Comparison of ENCODE assay signal across 8 cellular contexts in the genomic region with DNA sequence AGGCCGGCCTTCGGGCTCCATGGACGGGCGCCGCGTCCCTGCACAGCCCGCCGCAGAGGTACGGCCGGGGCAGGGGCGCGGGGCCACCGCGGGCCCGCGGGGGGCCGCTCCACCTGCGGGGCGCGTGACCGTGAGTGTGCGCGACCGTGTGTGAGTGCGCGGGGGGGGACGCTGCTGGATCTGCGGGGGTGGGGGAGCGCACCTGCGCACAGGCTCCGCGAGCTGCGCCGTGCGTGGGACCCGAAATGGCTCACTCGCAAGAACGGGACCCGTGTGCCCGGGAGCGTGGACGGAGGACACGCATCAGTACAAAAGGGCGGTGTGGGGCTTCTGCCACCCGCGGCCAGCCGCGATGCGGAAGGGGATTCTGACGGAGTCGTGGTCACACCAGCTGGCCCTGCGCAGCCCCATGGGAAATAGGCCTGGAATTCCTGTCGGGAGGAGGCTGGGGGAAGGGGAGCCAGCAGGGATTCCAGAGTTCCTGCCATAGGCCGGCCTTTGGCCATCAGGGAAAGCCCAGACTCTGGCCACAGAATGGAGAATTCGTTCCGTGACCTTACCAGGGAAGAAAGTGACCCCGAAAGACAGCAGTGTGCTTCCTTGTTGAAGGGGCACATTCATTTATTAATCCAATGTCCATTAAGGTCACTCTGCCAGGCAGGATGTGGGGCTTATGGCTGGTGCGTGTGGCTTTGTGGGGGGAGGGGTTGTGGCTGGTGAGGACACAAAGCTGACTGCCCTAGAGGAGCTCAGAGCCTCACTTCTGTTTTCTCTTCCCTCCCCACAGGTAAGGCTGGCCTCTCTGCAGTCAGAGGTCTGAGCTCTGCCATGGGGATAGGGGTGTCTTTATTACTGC. TPM values are rescaled to one million over a fixed set of nuclear protein-coding genes. Genes with fewer than 3 reads are reported as not detected.
DNase-seq lines count a peak whose midpoint lies in the region; ATAC-seq, FAIRE-seq and TF ChIP-seq lines count a peak whose summit lies in the region.

No MANE protein-coding gene starts in this region.

- H3K9me3 Mint-ChIP-seq in WTC11: no peaks in the 10 kb centered on the region

- CTCF ChIA-PET in WTC11 (lab: Charles Lee): interaction anchor here (0.7 to 2.2 kb wide), 12 partner anchors 9 to 80 kb away, joined by 3 to 16 read pairs (median 4); a partner anchor contains a TSS

- peaks cover 54% of the 10 kb centered on the region for H3K4me1 Mint-ChIP-seq in WTC11

- DNase-seq in GM12864 (ENCODE audit: low read depth) (no peak), H54 (ENCODE audit: insufficient read length, low spot score) (peak; percentile 90), MG63 (peak; percentile 60), WTC11 (ENCODE audit: low spot score) (peak; percentile 83), left colon (peak; percentile 68 to 74), DMS114 treated with DMSO at 0.1 percent for 48 hours (lab: John Stamatoyannopoulos, UW; ENCODE audit: unreplicated experiment) (no peak)
- DNase-seq in stimulated activated CD4-positive, alpha-beta T cell treated with anti-CD3 and anti-CD28 coated beads, Interleukin-4, amount 100 ng/mL, for 4 hours: peak; percentile 65 to 80

- H3K4me3 ChIP-seq in GM12864 (ENCODE audit: low read depth, low read length) (peak overlapping the region; percentile 92), MG63 (peak overlapping the region; percentile 74)

- TF ChIP-seq CTCF in GM12864 (IDR thresholded peaks at IDR 0.05; ENCODE audit: low read depth, low read length, missing control alignments) (no peak), WTC11 (IDR thresholded peaks at IDR 0.05) (no peak)

- peak; percentile 50 for TF ChIP-seq POLR2A in H54 (IDR thresholded peaks at IDR 0.05; ENCODE audit: low read depth, low read length)

- H3K27ac Mint-ChIP-seq in WTC11: peak overlapping the region; percentile 99

- intact Hi-C loops in left colon (cut with DNase I, micrococcal nuclease): no loop called here

- H3K36me3 Mint-ChIP-seq in WTC11: peaks cover 21% of the 10 kb centered on the region

- ATAC-seq in WTC11 (peak; percentile 68), left colon (peak; percentile 22)

- FAIRE-seq in H54 (lab: Jason Lieb, UNC): no peak

- POLR2A ChIA-PET in WTC11 (lab: Charles Lee): interaction anchor here (0.7 to 2.5 kb wide), 14 partner anchors 9 to 46 kb away, joined by 3 to 29 read pairs (median 4); a partner anchor contains a TSS

- H3K27ac ChIP-seq in cingulate gyrus (ENCODE audit: low read depth, low read length): peak overlapping the region; percentile 88

- peak overlapping the region; percentile 91 for H3K4me3 Mint-ChIP-seq in WTC11

- no peaks in the 10 kb centered on the region for H3K27me3 ChIP-seq in MG63

- H3K27me3 Mint-ChIP-seq in WTC11 (ENCODE audit: low read depth): no peaks in the 10 kb centered on the region

- peaks cover under 1% of the 10 kb centered on the region for H3K36me3 ChIP-seq in MG63

- H3K9me3 ChIP-seq in MG63: no peaks in the 10 kb centered on the region

TF ChIP-seq in WTC11, 78 proteins besides CTCF, POLR2A, EP300 and RAD21 (continues in another document):
- no peak for TF ChIP-seq CREB1 (CRISPR knock-in tag; IDR thresholded peaks at IDR 0.05)
- no peak for TF ChIP-seq JUN (CRISPR knock-in tag; IDR thresholded peaks at IDR 0.05)
- TF ChIP-seq, protein P1, sequence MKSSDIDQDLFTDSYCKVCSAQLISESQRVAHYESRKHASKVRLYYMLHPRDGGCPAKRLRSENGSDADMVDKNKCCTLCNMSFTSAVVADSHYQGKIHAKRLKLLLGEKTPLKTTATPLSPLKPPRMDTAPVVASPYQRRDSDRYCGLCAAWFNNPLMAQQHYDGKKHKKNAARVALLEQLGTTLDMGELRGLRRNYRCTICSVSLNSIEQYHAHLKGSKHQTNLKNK (CRISPR knock-in tag; IDR thresholded peaks at IDR 0.05): no peak
- TF ChIP-seq ZNF416 (CRISPR knock-in tag; IDR thresholded peaks at IDR 0.05): no peak
- TF ChIP-seq NR3C1 (CRISPR knock-in tag; conservative IDR thresholded peaks at IDR 0.05; ENCODE audit: low read depth): no peak
- TF ChIP-seq, protein P2, sequence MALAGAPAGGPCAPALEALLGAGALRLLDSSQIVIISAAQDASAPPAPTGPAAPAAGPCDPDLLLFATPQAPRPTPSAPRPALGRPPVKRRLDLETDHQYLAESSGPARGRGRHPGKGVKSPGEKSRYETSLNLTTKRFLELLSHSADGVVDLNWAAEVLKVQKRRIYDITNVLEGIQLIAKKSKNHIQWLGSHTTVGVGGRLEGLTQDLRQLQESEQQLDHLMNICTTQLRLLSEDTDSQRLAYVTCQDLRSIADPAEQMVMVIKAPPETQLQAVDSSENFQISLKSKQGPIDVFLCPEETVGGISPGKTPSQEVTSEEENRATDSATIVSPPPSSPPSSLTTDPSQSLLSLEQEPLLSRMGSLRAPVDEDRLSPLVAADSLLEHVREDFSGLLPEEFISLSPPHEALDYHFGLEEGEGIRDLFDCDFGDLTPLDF (CRISPR knock-in tag; IDR thresholded peaks at IDR 0.05): no peak
- TF ChIP-seq RORB (CRISPR knock-in tag; IDR thresholded peaks at IDR 0.05): no peak
- TF ChIP-seq ZNF138 (CRISPR knock-in tag; conservative IDR thresholded peaks at IDR 0.05): no peak
- TF ChIP-seq SP1 (CRISPR knock-in tag; conservative IDR thresholded peaks at IDR 0.05): peak; percentile 39
- TF ChIP-seq FOXK1 (CRISPR knock-in tag; IDR thresholded peaks at IDR 0.05): peak; percentile 38; the same call in 1 of the 2 replicates
- no peak for TF ChIP-seq ELF4 (CRISPR knock-in tag; IDR thresholded peaks at IDR 0.05; ENCODE audit: low read depth)
- TF ChIP-seq RELA (CRISPR knock-in tag; IDR thresholded peaks at IDR 0.05; ENCODE audit: borderline replicate concordance): 0 out of 2 replicates have a peak, but pooled peaks have one; percentile 54
- 0 out of 2 replicates have a peak, but pooled peaks have one; percentile 32 for TF ChIP-seq TCF7 (CRISPR knock-in tag; IDR thresholded peaks at IDR 0.05; ENCODE audit: low read depth)
- no peak for TF ChIP-seq KAT7 (CRISPR knock-in tag; IDR thresholded peaks at IDR 0.05; ENCODE audit: borderline replicate concordance)
- TF ChIP-seq ATF1 (CRISPR knock-in tag; IDR thresholded peaks at IDR 0.05): 0 out of 2 replicates have a peak, but pooled peaks have one; percentile 30
- TF ChIP-seq, protein P3, sequence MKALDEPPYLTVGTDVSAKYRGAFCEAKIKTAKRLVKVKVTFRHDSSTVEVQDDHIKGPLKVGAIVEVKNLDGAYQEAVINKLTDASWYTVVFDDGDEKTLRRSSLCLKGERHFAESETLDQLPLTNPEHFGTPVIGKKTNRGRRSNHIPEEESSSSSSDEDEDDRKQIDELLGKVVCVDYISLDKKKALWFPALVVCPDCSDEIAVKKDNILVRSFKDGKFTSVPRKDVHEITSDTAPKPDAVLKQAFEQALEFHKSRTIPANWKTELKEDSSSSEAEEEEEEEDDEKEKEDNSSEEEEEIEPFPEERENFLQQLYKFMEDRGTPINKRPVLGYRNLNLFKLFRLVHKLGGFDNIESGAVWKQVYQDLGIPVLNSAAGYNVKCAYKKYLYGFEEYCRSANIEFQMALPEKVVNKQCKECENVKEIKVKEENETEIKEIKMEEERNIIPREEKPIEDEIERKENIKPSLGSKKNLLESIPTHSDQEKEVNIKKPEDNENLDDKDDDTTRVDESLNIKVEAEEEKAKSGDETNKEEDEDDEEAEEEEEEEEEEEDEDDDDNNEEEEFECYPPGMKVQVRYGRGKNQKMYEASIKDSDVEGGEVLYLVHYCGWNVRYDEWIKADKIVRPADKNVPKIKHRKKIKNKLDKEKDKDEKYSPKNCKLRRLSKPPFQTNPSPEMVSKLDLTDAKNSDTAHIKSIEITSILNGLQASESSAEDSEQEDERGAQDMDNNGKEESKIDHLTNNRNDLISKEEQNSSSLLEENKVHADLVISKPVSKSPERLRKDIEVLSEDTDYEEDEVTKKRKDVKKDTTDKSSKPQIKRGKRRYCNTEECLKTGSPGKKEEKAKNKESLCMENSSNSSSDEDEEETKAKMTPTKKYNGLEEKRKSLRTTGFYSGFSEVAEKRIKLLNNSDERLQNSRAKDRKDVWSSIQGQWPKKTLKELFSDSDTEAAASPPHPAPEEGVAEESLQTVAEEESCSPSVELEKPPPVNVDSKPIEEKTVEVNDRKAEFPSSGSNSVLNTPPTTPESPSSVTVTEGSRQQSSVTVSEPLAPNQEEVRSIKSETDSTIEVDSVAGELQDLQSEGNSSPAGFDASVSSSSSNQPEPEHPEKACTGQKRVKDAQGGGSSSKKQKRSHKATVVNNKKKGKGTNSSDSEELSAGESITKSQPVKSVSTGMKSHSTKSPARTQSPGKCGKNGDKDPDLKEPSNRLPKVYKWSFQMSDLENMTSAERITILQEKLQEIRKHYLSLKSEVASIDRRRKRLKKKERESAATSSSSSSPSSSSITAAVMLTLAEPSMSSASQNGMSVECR (CRISPR knock-in tag; IDR thresholded peaks at IDR 0.05; ENCODE audit: borderline replicate concordance): 0 out of 2 replicates have a peak, but pooled peaks have one; percentile 20
- TF ChIP-seq, protein P4, sequence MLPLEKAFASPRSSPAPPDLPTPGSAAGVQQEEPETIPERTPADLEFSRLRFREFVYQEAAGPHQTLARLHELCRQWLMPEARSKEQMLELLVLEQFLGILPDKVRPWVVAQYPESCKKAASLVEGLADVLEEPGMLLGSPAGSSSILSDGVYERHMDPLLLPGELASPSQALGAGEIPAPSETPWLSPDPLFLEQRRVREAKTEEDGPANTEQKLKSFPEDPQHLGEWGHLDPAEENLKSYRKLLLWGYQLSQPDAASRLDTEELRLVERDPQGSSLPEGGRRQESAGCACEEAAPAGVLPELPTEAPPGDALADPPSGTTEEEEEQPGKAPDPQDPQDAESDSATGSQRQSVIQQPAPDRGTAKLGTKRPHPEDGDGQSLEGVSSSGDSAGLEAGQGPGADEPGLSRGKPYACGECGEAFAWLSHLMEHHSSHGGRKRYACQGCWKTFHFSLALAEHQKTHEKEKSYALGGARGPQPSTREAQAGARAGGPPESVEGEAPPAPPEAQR (CRISPR knock-in tag; IDR thresholded peaks at IDR 0.05): no peak

RNA-seq across cellular contexts. Expression of a gene that starts 0.5 kb away (rescaled TPM):
- 43.6 and 64.7 TPM in 2 replicates for total RNA-seq in MG63 (2014; rRNA removed; shearing (Covaris generic); ENCODE audit: low replicate concordance)
- total RNA-seq in WTC11 (2021) (105 to 130 TPM (median 112 TPM) in 3 replicates), left colon (100 to 1,000 TPM; 168 to 209 TPM)

RNA-seq across cellular contexts. Expression of a gene that starts 10.0 kb away (rescaled TPM):
- total RNA-seq in MG63 (2014; rRNA removed; shearing (Covaris generic); ENCODE audit: low replicate concordance): 4.0 and 13.9 TPM in 2 replicates
- 24.1 to 26.6 TPM (median 25.4 TPM) in 3 replicates for total RNA-seq in WTC11 (2021)
- total RNA-seq in left colon: 1 to 10 TPM; 7.1 to 8.7 TPM

RNA-seq across cellular contexts. Expression of a gene that starts 27.7 kb away (rescaled TPM):
- not detected in 2 replicates for total RNA-seq in MG63 (2014; rRNA removed; shearing (Covaris generic); ENCODE audit: low replicate concordance)
- total RNA-seq in WTC11 (2021) (193 to 230 TPM (median 197 TPM) in 3 replicates), left colon (100 to 1,000 TPM in 1 of 2 donors, 10 to 100 TPM in 1; 61.1 to 115 TPM)

RNA-seq across cellular contexts. Expression of a gene that starts 45.8 kb away (rescaled TPM):
- not detected in 2 replicates for total RNA-seq in MG63 (2014; rRNA removed; shearing (Covaris generic); ENCODE audit: low replicate concordance)
- 0.96 to 1.5 TPM (median 1.4 TPM) in 3 replicates for total RNA-seq in WTC11 (2021)
- total RNA-seq in left colon: 10 to 100 TPM; 20.2 to 38.0 TPM

RNA-seq across cellular contexts. Expression of a gene that starts 46.0 kb away (rescaled TPM):
- total RNA-seq in MG63 (2014; rRNA removed; shearing (Covaris generic); ENCODE audit: low replicate concordance): not detected in 2 replicates
- total RNA-seq in WTC11 (2021) (27.7 to 33.3 TPM (median 32.7 TPM) in 3 replicates), left colon (10 to 100 TPM; 10.1 to 12.2 TPM)

Comparison
In these comparisons a context has a peak if more than half of its experiments do, and no peak if none do; other contexts are left out.
1. DNase-seq: peak in H54 (single experiment), MG63 (single experiment), WTC11 (single experiment), left colon (2 of 2) and stimulated activated CD4-positive, alpha-beta T cell treated with anti-CD3 and anti-CD28 coated beads, Interleukin-4, amount 100 ng/mL, for 4 hours (2 of 2); none in GM12864 (single experiment) and DMS114 treated with DMSO at 0.1 percent for 48 hours (single experiment).
2. RNA of a gene that starts 27.7 kb away (total RNA-seq): 193 to 230 TPM in WTC11 and 61.1 to 115 TPM in left colon; not detected in MG63; every median in the first group is over 10 times any median in the second.